ENCODE assay signal across 1 cellular context in the genomic region with DNA sequence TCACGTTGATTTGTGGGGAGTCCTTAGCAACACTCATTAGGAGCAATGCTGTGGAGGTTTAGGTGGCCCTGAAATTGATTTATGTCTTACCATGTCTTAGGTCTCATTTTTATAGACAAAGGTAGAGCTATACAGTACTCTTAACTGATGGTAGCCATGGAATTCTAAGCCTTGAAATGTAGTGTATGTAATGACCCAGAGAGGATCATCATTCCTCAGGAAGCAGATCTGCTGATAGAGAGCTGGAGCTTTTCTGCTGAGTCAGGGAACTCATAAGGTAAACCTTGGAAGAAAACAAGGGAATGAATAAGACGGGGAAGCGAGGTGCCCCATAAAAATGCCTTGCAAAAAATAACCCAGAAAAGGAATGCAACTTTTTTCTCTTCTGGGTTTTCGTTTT.
TF ChIP-seq lines count a peak whose summit lies in the region.

No MANE protein-coding gene starts in this region.

TF ChIP-seq in HepG2, 621 proteins besides CTCF, POLR2A, EP300 and RAD21:
- TF ChIP-seq, protein P1, sequence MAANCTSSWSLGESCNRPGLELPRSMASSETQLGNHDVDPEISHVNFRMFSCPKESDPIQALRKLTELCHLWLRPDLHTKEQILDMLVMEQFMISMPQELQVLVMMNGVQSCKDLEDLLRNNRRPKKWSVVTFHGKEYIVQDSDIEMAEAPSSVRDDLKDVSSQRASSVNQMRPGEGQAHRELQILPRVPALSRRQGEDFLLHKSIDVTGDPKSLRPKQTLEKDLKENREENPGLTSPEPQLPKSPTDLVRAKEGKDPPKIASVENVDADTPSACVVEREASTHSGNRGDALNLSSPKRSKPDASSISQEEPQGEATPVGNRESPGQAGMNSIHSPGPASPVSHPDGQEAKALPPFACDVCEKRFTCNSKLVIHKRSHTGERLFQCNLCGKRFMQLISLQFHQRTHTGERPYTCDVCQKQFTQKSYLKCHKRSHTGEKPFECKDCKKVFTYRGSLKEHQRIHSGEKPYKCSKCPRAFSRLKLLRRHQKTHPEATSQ (CRISPR knock-in tag; IDR thresholded peaks at IDR 0.05; ENCODE audit: borderline replicate concordance), result no peak
- TF ChIP-seq MAFG (CRISPR knock-in tag; IDR thresholded peaks at IDR 0.05) (0 out of 2 replicates have a peak, but pooled peaks have one; percentile 35), ZNF142 (CRISPR knock-in tag; IDR thresholded peaks at IDR 0.05) (no peak), MAFK (conservative IDR thresholded peaks at IDR 0.05 in 1 of 2, IDR thresholded peaks at IDR 0.05 in 1 of 2; ENCODE audit: low read length in 2 of 2) (peak; percentile 97 to 98), ZNF331 (CRISPR knock-in tag; IDR thresholded peaks at IDR 0.05) (no peak), MAFF (IDR thresholded peaks at IDR 0.05; ENCODE audit: low read depth, low read length) (peak; percentile 98), ZBTB40 (IDR thresholded peaks at IDR 0.05) (no peak), ZBTB40 (CRISPR knock-in tag; IDR thresholded peaks at IDR 0.05) (no peak), KLF16 (CRISPR knock-in tag; IDR thresholded peaks at IDR 0.05) (no peak)
